1 cellular context compared by ENCODE assay signal in the genomic region with DNA sequence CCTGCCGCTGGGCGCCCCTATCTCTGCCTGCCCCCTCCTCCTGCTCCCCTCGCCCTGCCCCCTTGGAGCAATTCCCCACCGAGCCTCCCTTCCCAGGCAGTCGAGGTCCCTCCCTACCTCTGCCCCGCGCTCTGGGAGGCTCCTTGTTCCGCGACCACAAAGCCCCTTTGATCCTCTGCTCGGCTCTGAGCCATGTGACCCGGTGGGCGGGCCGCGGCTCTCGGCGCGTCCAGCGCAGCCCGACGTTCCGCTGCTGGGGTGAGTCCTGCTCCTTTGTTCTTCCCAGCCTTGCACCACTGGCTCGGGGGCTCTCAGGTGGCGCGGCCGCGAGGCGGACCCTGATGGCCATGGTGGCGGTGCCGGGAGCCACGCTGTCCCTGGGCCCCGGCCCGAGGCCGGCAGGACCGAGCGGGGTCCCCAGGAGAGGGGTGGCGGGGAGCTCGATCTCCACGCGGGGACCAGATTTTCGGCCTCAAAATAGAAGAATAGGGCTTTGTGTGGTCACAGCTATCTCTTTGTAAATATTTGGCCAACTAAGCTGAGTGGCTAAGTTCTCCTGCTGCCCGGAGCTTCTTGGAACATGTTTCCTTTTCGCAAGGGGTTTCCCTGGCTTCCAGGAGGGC.
TF ChIP-seq lines count a peak whose summit lies in the region.

No MANE protein-coding gene starts in this region.

TF ChIP-seq in HepG2, 621 proteins besides CTCF, POLR2A, EP300 and RAD21 (continued from another document and continues in another):
- TF ChIP-seq RBFOX2 (IDR thresholded peaks at IDR 0.05; ENCODE audit: low read depth, low read length) (peak; percentile 100), GZF1 (CRISPR knock-in tag; IDR thresholded peaks at IDR 0.05) (no peak), RCOR2 (CRISPR knock-in tag; IDR thresholded peaks at IDR 0.05) (no peak), HMGA1 (CRISPR knock-in tag; conservative IDR thresholded peaks at IDR 0.05) (no peak), IKZF1 (IDR thresholded peaks at IDR 0.05) (no peak), NR1H2 (CRISPR knock-in tag; IDR thresholded peaks at IDR 0.05; ENCODE audit: borderline replicate concordance, low read depth) (no peak), ZNF816 (CRISPR knock-in tag; IDR thresholded peaks at IDR 0.05; ENCODE audit: borderline replicate concordance) (0 out of 2 replicates have a peak, but pooled peaks have one; percentile 57), NFIC (IDR thresholded peaks at IDR 0.05; ENCODE audit: low read length) (no peak), GATA4 (IDR thresholded peaks at IDR 0.05; ENCODE audit: borderline replicate concordance, low read depth) (peak; percentile 84), ZBTB7B (CRISPR knock-in tag; IDR thresholded peaks at IDR 0.05) (peak; percentile 96), ZNF296 (CRISPR knock-in tag; conservative IDR thresholded peaks at IDR 0.05) (no peak), ZBTB7A (CRISPR knock-in tag; IDR thresholded peaks at IDR 0.05) (peak; percentile 77; the same call in 1 of the 2 replicates), HDAC1 (CRISPR knock-in tag; IDR thresholded peaks at IDR 0.05) (peak; percentile 96), ETV5 (CRISPR knock-in tag; IDR thresholded peaks at IDR 0.05; ENCODE audit: borderline replicate concordance) (peak; percentile 37; the same call in 1 of the 2 replicates), ZNF724P (CRISPR knock-in tag; IDR thresholded peaks at IDR 0.05; ENCODE audit: borderline replicate concordance) (peak; percentile 92; the same call in 1 of the 2 replicates), ZNF20 (CRISPR knock-in tag; IDR thresholded peaks at IDR 0.05) (no peak; the same call in 1 of the 2 replicates), CCAR2 (optimal IDR thresholded peaks at IDR 0.05; ENCODE audit: low read depth, low read length) (no peak), ZNF746 (CRISPR knock-in tag; IDR thresholded peaks at IDR 0.05) (peak; percentile 61; the same call in 1 of the 2 replicates), PAF1 (CRISPR knock-in tag; IDR thresholded peaks at IDR 0.05) (no peak), ZNF546 (CRISPR knock-in tag; conservative IDR thresholded peaks at IDR 0.05) (no peak), DMAP1 (CRISPR knock-in tag; IDR thresholded peaks at IDR 0.05) (peak; percentile 34), ARNT (IDR thresholded peaks at IDR 0.05) (no peak), TCF12 (IDR thresholded peaks at IDR 0.05) (no peak), TCF12 (CRISPR knock-in tag; IDR thresholded peaks at IDR 0.05) (peak; percentile 86), RBM39 (IDR thresholded peaks at IDR 0.05; ENCODE audit: low read depth, low read length, poor library complexity, severe bottlenecking) (no peak), DNMT3B (CRISPR knock-in tag; conservative IDR thresholded peaks at IDR 0.05) (no peak), MAFG (CRISPR knock-in tag; IDR thresholded peaks at IDR 0.05) (no peak), RFXAP (CRISPR knock-in tag; IDR thresholded peaks at IDR 0.05; ENCODE audit: borderline replicate concordance) (peak; percentile 74; the same call in 1 of the 2 replicates), AHR (CRISPR knock-in tag; IDR thresholded peaks at IDR 0.05) (no peak; the same call in 1 of the 2 replicates), ZFP90 (CRISPR knock-in tag; IDR thresholded peaks at IDR 0.05; ENCODE audit: borderline replicate concordance) (peak; percentile 83; the same call in 1 of the 2 replicates), MYNN (CRISPR knock-in tag; IDR thresholded peaks at IDR 0.05; ENCODE audit: low read depth) (no peak), ZNF557 (CRISPR knock-in tag; IDR thresholded peaks at IDR 0.05) (peak; percentile 49; the same call in 1 of the 2 replicates), ZNF703 (CRISPR knock-in tag; IDR thresholded peaks at IDR 0.05; ENCODE audit: borderline replicate concordance) (no peak; the same call in 1 of the 2 replicates), ZNF839 (CRISPR knock-in tag; IDR thresholded peaks at IDR 0.05; ENCODE audit: borderline replicate concordance) (peak; percentile 95; the same call in 1 of the 2 replicates)
- TF ChIP-seq, protein P1, sequence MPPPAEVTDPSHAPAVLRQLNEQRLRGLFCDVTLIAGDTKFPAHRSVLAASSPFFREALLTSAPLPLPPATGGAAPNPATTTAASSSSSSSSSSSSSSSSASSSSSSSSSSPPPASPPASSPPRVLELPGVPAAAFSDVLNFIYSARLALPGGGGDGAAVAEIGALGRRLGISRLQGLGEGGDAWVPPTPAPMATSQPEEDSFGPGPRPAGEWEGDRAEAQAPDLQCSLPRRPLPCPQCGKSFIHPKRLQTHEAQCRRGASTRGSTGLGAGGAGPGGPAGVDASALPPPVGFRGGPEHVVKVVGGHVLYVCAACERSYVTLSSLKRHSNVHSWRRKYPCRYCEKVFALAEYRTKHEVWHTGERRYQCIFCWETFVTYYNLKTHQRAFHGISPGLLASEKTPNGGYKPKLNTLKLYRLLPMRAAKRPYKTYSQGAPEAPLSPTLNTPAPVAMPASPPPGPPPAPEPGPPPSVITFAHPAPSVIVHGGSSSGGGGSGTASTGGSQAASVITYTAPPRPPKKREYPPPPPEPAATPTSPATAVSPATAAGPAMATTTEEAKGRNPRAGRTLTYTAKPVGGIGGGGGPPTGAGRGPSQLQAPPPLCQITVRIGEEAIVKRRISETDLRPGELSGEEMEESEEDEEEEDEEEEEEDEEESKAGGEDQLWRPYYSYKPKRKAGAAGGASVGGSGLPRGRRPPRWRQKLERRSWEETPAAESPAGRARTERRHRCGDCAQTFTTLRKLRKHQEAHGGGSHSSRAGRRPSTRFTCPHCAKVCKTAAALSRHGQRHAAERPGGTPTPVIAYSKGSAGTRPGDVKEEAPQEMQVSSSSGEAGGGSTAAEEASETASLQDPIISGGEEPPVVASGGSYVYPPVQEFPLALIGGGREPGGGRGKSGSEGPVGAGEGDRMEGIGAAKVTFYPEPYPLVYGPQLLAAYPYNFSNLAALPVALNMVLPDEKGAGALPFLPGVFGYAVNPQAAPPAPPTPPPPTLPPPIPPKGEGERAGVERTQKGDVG (CRISPR knock-in tag; IDR thresholded peaks at IDR 0.05; ENCODE audit: borderline replicate concordance): no peak
- TF ChIP-seq, protein P2, sequence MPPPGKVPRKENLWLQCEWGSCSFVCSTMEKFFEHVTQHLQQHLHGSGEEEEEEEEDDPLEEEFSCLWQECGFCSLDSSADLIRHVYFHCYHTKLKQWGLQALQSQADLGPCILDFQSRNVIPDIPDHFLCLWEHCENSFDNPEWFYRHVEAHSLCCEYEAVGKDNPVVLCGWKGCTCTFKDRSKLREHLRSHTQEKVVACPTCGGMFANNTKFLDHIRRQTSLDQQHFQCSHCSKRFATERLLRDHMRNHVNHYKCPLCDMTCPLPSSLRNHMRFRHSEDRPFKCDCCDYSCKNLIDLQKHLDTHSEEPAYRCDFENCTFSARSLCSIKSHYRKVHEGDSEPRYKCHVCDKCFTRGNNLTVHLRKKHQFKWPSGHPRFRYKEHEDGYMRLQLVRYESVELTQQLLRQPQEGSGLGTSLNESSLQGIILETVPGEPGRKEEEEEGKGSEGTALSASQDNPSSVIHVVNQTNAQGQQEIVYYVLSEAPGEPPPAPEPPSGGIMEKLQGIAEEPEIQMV (CRISPR knock-in tag; IDR thresholded peaks at IDR 0.05; ENCODE audit: low read depth): peak; percentile 46; the same call in 1 of the 2 replicates
- TF ChIP-seq, protein P3, sequence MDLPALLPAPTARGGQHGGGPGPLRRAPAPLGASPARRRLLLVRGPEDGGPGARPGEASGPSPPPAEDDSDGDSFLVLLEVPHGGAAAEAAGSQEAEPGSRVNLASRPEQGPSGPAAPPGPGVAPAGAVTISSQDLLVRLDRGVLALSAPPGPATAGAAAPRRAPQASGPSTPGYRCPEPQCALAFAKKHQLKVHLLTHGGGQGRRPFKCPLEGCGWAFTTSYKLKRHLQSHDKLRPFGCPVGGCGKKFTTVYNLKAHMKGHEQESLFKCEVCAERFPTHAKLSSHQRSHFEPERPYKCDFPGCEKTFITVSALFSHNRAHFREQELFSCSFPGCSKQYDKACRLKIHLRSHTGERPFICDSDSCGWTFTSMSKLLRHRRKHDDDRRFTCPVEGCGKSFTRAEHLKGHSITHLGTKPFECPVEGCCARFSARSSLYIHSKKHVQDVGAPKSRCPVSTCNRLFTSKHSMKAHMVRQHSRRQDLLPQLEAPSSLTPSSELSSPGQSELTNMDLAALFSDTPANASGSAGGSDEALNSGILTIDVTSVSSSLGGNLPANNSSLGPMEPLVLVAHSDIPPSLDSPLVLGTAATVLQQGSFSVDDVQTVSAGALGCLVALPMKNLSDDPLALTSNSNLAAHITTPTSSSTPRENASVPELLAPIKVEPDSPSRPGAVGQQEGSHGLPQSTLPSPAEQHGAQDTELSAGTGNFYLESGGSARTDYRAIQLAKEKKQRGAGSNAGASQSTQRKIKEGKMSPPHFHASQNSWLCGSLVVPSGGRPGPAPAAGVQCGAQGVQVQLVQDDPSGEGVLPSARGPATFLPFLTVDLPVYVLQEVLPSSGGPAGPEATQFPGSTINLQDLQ (CRISPR knock-in tag; IDR thresholded peaks at IDR 0.05): peak; percentile 97; the same call in 1 of the 2 replicates
- TF ChIP-seq, protein P4, sequence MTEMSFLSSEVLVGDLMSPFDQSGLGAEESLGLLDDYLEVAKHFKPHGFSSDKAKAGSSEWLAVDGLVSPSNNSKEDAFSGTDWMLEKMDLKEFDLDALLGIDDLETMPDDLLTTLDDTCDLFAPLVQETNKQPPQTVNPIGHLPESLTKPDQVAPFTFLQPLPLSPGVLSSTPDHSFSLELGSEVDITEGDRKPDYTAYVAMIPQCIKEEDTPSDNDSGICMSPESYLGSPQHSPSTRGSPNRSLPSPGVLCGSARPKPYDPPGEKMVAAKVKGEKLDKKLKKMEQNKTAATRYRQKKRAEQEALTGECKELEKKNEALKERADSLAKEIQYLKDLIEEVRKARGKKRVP (CRISPR knock-in tag; IDR thresholded peaks at IDR 0.05): no peak
- TF ChIP-seq, protein P5, sequence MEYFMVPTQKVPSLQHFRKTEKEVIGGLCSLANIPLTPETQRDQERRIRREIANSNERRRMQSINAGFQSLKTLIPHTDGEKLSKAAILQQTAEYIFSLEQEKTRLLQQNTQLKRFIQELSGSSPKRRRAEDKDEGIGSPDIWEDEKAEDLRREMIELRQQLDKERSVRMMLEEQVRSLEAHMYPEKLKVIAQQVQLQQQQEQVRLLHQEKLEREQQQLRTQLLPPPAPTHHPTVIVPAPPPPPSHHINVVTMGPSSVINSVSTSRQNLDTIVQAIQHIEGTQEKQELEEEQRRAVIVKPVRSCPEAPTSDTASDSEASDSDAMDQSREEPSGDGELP (IDR thresholded peaks at IDR 0.05; ENCODE audit: borderline replicate concordance, low read depth): peak; percentile 72; the same call in 1 of the 2 replicates
- TF ChIP-seq, protein P6, sequence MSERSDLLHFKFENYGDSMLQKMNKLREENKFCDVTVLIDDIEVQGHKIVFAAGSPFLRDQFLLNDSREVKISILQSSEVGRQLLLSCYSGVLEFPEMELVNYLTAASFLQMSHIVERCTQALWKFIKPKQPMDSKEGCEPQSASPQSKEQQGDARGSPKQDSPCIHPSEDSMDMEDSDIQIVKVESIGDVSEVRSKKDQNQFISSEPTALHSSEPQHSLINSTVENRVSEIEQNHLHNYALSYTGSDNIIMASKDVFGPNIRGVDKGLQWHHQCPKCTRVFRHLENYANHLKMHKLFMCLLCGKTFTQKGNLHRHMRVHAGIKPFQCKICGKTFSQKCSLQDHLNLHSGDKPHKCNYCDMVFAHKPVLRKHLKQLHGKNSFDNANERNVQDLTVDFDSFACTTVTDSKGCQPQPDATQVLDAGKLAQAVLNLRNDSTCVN (CRISPR knock-in tag; IDR thresholded peaks at IDR 0.05; ENCODE audit: borderline replicate concordance): peak; percentile 45; the same call in 1 of the 2 replicates
- TF ChIP-seq, protein P7, sequence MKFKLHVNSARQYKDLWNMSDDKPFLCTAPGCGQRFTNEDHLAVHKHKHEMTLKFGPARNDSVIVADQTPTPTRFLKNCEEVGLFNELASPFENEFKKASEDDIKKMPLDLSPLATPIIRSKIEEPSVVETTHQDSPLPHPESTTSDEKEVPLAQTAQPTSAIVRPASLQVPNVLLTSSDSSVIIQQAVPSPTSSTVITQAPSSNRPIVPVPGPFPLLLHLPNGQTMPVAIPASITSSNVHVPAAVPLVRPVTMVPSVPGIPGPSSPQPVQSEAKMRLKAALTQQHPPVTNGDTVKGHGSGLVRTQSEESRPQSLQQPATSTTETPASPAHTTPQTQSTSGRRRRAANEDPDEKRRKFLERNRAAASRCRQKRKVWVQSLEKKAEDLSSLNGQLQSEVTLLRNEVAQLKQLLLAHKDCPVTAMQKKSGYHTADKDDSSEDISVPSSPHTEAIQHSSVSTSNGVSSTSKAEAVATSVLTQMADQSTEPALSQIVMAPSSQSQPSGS (CRISPR knock-in tag; IDR thresholded peaks at IDR 0.05): peak; percentile 79
- TF ChIP-seq, protein P8, sequence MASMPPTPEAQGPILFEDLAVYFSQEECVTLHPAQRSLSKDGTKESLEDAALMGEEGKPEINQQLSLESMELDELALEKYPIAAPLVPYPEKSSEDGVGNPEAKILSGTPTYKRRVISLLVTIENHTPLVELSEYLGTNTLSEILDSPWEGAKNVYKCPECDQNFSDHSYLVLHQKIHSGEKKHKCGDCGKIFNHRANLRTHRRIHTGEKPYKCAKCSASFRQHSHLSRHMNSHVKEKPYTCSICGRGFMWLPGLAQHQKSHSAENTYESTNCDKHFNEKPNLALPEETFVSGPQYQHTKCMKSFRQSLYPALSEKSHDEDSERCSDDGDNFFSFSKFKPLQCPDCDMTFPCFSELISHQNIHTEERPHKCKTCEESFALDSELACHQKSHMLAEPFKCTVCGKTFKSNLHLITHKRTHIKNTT (CRISPR knock-in tag; IDR thresholded peaks at IDR 0.05): no peak
- TF ChIP-seq, protein P9, sequence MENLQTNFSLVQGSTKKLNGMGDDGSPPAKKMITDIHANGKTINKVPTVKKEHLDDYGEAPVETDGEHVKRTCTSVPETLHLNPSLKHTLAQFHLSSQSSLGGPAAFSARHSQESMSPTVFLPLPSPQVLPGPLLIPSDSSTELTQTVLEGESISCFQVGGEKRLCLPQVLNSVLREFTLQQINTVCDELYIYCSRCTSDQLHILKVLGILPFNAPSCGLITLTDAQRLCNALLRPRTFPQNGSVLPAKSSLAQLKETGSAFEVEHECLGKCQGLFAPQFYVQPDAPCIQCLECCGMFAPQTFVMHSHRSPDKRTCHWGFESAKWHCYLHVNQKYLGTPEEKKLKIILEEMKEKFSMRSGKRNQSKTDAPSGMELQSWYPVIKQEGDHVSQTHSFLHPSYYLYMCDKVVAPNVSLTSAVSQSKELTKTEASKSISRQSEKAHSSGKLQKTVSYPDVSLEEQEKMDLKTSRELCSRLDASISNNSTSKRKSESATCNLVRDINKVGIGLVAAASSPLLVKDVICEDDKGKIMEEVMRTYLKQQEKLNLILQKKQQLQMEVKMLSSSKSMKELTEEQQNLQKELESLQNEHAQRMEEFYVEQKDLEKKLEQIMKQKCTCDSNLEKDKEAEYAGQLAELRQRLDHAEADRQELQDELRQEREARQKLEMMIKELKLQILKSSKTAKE (CRISPR knock-in tag; IDR thresholded peaks at IDR 0.05; ENCODE audit: borderline replicate concordance): peak; percentile 74
- TF ChIP-seq, protein P10, sequence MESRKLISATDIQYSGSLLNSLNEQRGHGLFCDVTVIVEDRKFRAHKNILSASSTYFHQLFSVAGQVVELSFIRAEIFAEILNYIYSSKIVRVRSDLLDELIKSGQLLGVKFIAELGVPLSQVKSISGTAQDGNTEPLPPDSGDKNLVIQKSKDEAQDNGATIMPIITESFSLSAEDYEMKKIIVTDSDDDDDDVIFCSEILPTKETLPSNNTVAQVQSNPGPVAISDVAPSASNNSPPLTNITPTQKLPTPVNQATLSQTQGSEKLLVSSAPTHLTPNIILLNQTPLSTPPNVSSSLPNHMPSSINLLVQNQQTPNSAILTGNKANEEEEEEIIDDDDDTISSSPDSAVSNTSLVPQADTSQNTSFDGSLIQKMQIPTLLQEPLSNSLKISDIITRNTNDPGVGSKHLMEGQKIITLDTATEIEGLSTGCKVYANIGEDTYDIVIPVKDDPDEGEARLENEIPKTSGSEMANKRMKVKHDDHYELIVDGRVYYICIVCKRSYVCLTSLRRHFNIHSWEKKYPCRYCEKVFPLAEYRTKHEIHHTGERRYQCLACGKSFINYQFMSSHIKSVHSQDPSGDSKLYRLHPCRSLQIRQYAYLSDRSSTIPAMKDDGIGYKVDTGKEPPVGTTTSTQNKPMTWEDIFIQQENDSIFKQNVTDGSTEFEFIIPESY (CRISPR knock-in tag; IDR thresholded peaks at IDR 0.05): no peak
